2 cellular contexts compared by ENCODE assay signal in the genomic region with DNA sequence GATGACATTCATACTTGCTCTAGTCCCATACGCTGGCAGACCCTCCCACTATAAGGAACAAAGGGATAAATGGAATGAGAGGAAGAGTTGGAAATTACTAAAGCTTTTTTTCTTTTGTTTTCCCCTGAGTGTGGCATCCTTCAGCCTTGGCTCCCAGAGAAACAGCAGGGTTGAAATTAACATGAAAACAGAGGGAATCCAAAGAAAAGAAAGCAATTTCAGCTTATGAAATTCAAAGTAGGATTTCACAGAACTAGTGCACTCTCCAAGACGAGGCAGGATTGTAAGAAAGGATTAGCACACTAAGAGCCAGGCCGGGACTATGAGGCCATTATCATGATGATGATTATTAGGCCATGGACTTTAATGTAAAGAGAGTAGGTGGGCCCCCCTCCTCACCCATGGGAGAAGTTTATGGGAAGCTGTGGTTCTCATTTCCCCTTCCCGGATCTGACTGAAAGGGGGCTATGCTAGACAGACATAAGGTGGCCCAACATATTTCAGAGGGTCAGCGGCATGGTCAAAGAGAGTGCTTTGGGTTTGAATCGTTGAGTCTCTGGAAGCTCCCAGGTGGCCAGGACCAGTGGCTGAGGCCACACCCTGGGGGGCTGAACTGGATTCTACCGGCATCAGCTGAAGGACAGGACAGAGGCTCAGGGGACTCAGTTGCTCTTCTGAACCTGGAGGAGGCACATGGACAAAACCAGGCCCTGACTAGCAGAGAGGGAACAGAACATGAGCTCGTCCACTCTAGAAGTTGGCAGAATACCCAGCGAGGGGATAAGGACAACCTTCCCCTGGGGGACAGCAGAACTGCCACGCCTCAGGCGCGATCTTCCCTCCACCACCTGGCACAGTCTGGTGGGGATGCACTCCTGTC.
TF ChIP-seq lines count a peak whose summit lies in the region.

No MANE protein-coding gene starts in this region.

TF ChIP-seq in GM23338, 12 proteins besides CTCF, POLR2A, EP300 and RAD21:
- TF ChIP-seq, protein P1, sequence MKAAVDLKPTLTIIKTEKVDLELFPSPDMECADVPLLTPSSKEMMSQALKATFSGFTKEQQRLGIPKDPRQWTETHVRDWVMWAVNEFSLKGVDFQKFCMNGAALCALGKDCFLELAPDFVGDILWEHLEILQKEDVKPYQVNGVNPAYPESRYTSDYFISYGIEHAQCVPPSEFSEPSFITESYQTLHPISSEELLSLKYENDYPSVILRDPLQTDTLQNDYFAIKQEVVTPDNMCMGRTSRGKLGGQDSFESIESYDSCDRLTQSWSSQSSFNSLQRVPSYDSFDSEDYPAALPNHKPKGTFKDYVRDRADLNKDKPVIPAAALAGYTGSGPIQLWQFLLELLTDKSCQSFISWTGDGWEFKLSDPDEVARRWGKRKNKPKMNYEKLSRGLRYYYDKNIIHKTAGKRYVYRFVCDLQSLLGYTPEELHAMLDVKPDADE (IDR thresholded peaks at IDR 0.05) = no peak
- TF ChIP-seq, protein P2, sequence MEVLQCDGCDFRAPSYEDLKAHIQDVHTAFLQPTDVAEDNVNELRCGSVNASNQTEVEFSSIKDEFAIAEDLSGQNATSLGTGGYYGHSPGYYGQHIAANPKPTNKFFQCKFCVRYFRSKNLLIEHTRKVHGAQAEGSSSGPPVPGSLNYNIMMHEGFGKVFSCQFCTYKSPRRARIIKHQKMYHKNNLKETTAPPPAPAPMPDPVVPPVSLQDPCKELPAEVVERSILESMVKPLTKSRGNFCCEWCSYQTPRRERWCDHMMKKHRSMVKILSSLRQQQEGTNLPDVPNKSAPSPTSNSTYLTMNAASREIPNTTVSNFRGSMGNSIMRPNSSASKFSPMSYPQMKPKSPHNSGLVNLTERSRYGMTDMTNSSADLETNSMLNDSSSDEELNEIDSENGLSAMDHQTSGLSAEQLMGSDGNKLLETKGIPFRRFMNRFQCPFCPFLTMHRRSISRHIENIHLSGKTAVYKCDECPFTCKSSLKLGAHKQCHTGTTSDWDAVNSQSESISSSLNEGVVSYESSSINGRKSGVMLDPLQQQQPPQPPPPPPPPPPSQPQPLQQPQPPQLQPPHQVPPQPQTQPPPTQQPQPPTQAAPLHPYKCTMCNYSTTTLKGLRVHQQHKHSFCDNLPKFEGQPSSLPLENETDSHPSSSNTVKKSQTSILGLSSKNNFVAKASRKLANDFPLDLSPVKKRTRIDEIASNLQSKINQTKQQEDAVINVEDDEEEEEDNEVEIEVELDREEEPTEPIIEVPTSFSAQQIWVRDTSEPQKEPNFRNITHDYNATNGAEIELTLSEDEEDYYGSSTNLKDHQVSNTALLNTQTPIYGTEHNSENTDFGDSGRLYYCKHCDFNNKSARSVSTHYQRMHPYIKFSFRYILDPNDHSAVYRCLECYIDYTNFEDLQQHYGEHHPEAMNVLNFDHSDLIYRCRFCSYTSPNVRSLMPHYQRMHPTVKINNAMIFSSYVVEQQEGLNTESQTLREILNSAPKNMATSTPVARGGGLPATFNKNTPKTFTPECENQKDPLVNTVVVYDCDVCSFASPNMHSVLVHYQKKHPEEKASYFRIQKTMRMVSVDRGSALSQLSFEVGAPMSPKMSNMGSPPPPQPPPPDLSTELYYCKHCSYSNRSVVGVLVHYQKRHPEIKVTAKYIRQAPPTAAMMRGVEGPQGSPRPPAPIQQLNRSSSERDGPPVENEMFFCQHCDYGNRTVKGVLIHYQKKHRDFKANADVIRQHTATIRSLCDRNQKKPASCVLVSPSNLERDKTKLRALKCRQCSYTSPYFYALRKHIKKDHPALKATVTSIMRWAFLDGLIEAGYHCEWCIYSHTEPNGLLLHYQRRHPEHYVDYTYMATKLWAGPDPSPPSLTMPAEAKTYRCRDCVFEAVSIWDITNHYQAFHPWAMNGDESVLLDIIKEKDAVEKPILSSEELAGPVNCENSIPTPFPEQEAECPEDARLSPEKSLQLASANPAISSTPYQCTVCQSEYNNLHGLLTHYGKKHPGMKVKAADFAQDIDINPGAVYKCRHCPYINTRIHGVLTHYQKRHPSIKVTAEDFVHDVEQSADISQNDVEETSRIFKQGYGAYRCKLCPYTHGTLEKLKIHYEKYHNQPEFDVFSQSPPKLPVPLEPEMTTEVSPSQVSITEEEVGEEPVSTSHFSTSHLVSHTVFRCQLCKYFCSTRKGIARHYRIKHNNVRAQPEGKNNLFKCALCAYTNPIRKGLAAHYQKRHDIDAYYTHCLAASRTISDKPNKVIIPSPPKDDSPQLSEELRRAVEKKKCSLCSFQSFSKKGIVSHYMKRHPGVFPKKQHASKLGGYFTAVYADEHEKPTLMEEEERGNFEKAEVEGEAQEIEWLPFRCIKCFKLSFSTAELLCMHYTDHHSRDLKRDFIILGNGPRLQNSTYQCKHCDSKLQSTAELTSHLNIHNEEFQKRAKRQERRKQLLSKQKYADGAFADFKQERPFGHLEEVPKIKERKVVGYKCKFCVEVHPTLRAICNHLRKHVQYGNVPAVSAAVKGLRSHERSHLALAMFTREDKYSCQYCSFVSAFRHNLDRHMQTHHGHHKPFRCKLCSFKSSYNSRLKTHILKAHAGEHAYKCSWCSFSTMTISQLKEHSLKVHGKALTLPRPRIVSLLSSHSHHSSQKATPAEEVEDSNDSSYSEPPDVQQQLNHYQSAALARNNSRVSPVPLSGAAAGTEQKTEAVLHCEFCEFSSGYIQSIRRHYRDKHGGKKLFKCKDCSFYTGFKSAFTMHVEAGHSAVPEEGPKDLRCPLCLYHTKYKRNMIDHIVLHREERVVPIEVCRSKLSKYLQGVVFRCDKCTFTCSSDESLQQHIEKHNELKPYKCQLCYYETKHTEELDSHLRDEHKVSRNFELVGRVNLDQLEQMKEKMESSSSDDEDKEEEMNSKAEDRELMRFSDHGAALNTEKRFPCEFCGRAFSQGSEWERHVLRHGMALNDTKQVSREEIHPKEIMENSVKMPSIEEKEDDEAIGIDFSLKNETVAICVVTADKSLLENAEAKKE (CRISPR knock-in tag; IDR thresholded peaks at IDR 0.05) = peak; percentile 63
- no peak for TF ChIP-seq ZNF331 (CRISPR knock-in tag; IDR thresholded peaks at IDR 0.05; ENCODE audit: low read depth)
- TF ChIP-seq JUNB (IDR thresholded peaks at IDR 0.05; ENCODE audit: unreplicated experiment) = no peak

TF ChIP-seq in IMR-90, 13 proteins besides CTCF, POLR2A, EP300 and RAD21:
- TF ChIP-seq CHD1 (IDR thresholded peaks at IDR 0.05; ENCODE audit: low read depth, low read length) = no peak
- TF ChIP-seq, protein P3, sequence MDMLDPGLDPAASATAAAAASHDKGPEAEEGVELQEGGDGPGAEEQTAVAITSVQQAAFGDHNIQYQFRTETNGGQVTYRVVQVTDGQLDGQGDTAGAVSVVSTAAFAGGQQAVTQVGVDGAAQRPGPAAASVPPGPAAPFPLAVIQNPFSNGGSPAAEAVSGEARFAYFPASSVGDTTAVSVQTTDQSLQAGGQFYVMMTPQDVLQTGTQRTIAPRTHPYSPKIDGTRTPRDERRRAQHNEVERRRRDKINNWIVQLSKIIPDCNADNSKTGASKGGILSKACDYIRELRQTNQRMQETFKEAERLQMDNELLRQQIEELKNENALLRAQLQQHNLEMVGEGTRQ (IDR thresholded peaks at IDR 0.05; ENCODE audit: low read depth, low read length) = no peak
- no peak for TF ChIP-seq RCOR1 (IDR thresholded peaks at IDR 0.05; ENCODE audit: insufficient replicate concordance, low read length)
- no peak for TF ChIP-seq CEBPB (IDR thresholded peaks at IDR 0.05; ENCODE audit: low read depth, low read length)
- no peak for TF ChIP-seq MAZ (IDR thresholded peaks at IDR 0.05; ENCODE audit: borderline replicate concordance, low read depth, low read length)
- no peak for TF ChIP-seq BHLHE40 (IDR thresholded peaks at IDR 0.05; ENCODE audit: low read depth, low read length)
- TF ChIP-seq NFE2L2 (IDR thresholded peaks at IDR 0.05; ENCODE audit: low read depth, low read length) = no peak
- no peak for TF ChIP-seq RFX5 (IDR thresholded peaks at IDR 0.05; ENCODE audit: low read depth, low read length)
- no peak for TF ChIP-seq SMC3 (IDR thresholded peaks at IDR 0.05; ENCODE audit: low read depth, low read length)
- TF ChIP-seq FOS (IDR thresholded peaks at IDR 0.05; ENCODE audit: low read depth, low read length) = no peak
- no peak for TF ChIP-seq MXI1 (IDR thresholded peaks at IDR 0.05; ENCODE audit: borderline replicate concordance, low read depth, low read length)
- TF ChIP-seq, protein P4, sequence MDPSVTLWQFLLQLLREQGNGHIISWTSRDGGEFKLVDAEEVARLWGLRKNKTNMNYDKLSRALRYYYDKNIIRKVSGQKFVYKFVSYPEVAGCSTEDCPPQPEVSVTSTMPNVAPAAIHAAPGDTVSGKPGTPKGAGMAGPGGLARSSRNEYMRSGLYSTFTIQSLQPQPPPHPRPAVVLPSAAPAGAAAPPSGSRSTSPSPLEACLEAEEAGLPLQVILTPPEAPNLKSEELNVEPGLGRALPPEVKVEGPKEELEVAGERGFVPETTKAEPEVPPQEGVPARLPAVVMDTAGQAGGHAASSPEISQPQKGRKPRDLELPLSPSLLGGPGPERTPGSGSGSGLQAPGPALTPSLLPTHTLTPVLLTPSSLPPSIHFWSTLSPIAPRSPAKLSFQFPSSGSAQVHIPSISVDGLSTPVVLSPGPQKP (IDR thresholded peaks at IDR 0.05; ENCODE audit: borderline replicate concordance, low read depth, low read length) = no peak
- no peak for TF ChIP-seq MAFK (IDR thresholded peaks at IDR 0.05; ENCODE audit: low read depth, low read length)
